Comparison of ENCODE assay signal across 8 cellular contexts in the genomic region with DNA sequence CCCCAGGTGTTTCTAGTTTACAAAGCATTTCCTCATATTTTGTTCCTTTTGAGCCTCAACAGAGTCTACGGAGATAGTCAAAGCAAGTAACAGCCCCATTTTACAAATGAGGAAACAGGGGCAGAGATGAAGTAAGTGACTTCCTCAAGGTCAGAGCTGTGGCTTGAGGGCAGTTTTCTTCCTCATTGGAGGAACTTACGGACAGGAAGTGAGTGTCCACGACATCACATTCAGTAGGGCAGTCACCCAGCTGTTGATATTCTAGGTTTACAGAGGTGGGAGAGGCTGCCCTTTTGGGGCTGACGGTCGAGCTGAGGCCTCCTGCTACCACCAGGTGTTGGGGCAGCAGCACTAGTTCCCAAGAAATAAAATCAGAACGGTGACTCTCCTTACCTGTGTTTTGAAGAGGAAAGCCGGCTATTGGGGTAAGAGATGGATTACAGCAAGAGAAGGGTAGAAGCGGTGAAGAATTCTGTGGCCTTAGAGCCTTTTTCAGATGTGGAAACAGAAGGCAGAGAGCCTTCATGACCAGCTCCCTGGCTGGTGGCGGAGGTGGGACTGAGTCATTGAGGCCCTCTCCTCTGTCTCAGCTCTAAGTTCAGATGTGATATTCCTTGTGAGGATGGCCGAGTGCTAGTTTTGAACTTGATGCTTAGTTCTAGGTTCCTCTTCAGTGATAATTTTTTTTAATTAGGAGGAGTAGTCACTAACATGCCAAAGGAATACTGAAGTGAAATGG. TPM values are rescaled to one million over a fixed set of nuclear protein-coding genes. Genes with fewer than 3 reads are reported as not detected.
DNase-seq lines count a peak whose midpoint lies in the region; TF ChIP-seq lines count a peak whose summit lies in the region.

No MANE protein-coding gene starts in this region.

- peaks cover 72% of the 10 kb centered on the region for H3K4me1 Mint-ChIP-seq in activated CD4-positive, alpha-beta T cell treated with anti-CD3 and anti-CD28 coated beads, Interleukin-2, amount 10 ng/mL, durations not matched to agents 24 days and 14 days
- H3K4me1 Mint-ChIP-seq in activated CD4-positive, alpha-beta T cell treated with anti-CD3 and anti-CD28 coated beads, Interleukin-2, amount 10 ng/mL, durations not matched to agents 7 days and 5 days = peaks cover 80% of the 10 kb centered on the region

- CTCF ChIA-PET in activated CD4-positive, alpha-beta T cell treated with anti-CD3 and anti-CD28 coated beads, Interleukin-2, amount 10 ng/mL, durations not matched to agents 7 days and 5 days (lab: Charles Lee) = interaction anchor here (1.2 to 1.5 kb wide), 2 partner anchors 22 to 26 kb away, joined by 3 read pairs; no protein-coding TSS in a partner anchor

- H3K9me3 Mint-ChIP-seq in activated CD4-positive, alpha-beta T cell treated with anti-CD3 and anti-CD28 coated beads, Interleukin-2, amount 10 ng/mL, durations not matched to agents 24 days and 14 days = no peaks in the 10 kb centered on the region
- no peaks in the 10 kb centered on the region for H3K9me3 Mint-ChIP-seq in activated CD4-positive, alpha-beta T cell treated with anti-CD3 and anti-CD28 coated beads, Interleukin-2, amount 10 ng/mL, durations not matched to agents 7 days and 5 days

- H3K27me3 Mint-ChIP-seq in activated CD4-positive, alpha-beta T cell treated with anti-CD3 and anti-CD28 coated beads, Interleukin-2, amount 10 ng/mL, durations not matched to agents 24 days and 14 days = no peaks in the 10 kb centered on the region
- no peaks in the 10 kb centered on the region for H3K27me3 Mint-ChIP-seq in activated CD4-positive, alpha-beta T cell treated with anti-CD3 and anti-CD28 coated beads, Interleukin-2, amount 10 ng/mL, durations not matched to agents 7 days and 5 days

- H3K27ac ChIP-seq in right atrium auricular region (peak overlapping the region; percentile 59 to 80), suprapubic skin (peak overlapping the region; percentile 45)

- TF ChIP-seq EP300 in suprapubic skin (IDR thresholded peaks at IDR 0.05) = no peak

- H3K27me3 ChIP-seq in right atrium auricular region (no peaks in the 10 kb centered on the region), suprapubic skin (no peaks in the 10 kb centered on the region)

- intact Hi-C loops in activated CD4-positive, alpha-beta T cell treated with anti-CD3 and anti-CD28 coated beads, Interleukin-2, amount 10 ng/mL, durations not matched to agents 24 days and 14 days (cut with micrococcal nuclease) = no loop called here

- no peak for TF ChIP-seq POLR2A in suprapubic skin (IDR thresholded peaks at IDR 0.05)

- H3K9me3 ChIP-seq in right atrium auricular region (no peaks in the 10 kb centered on the region), suprapubic skin (no peaks in the 10 kb centered on the region)

- no peaks in the 10 kb centered on the region for H3K36me3 ChIP-seq in right atrium auricular region
- no peaks in the 10 kb centered on the region for H3K36me3 ChIP-seq in suprapubic skin

- 82% methylated on average over 8 of the region's 10 CpGs for whole genome bisulfite sequencing in suprapubic skin

- H3K36me3 Mint-ChIP-seq in activated CD4-positive, alpha-beta T cell treated with anti-CD3 and anti-CD28 coated beads, Interleukin-2, amount 10 ng/mL, durations not matched to agents 24 days and 14 days (ENCODE audit: low read depth) = peaks cover 22% of the 10 kb centered on the region
- peaks cover 10% of the 10 kb centered on the region for H3K36me3 Mint-ChIP-seq in activated CD4-positive, alpha-beta T cell treated with anti-CD3 and anti-CD28 coated beads, Interleukin-2, amount 10 ng/mL, durations not matched to agents 7 days and 5 days (ENCODE audit: low read depth)

- POLR2A ChIA-PET in activated CD4-positive, alpha-beta T cell treated with anti-CD3 and anti-CD28 coated beads, Interleukin-2, amount 10 ng/mL, durations not matched to agents 7 days and 5 days (lab: Charles Lee) = no interaction called here

- H3K4me3 Mint-ChIP-seq in activated CD4-positive, alpha-beta T cell treated with anti-CD3 and anti-CD28 coated beads, Interleukin-2, amount 10 ng/mL, durations not matched to agents 24 days and 14 days = peak overlapping the region; percentile 6
- no peak overlapping the region for H3K4me3 Mint-ChIP-seq in activated CD4-positive, alpha-beta T cell treated with anti-CD3 and anti-CD28 coated beads, Interleukin-2, amount 10 ng/mL, durations not matched to agents 7 days and 5 days

- peak overlapping the region; percentile 80 for H3K27ac Mint-ChIP-seq in activated CD4-positive, alpha-beta T cell treated with anti-CD3 and anti-CD28 coated beads, Interleukin-2, amount 10 ng/mL, durations not matched to agents 24 days and 14 days
- H3K27ac Mint-ChIP-seq in activated CD4-positive, alpha-beta T cell treated with anti-CD3 and anti-CD28 coated beads, Interleukin-2, amount 10 ng/mL, durations not matched to agents 7 days and 5 days = no peak overlapping the region

- TF ChIP-seq CTCF in right atrium auricular region (IDR thresholded peaks at IDR 0.05) = no peak
- no peak for TF ChIP-seq CTCF in suprapubic skin (IDR thresholded peaks at IDR 0.05)

- peak; percentile 56 for DNase-seq in activated CD4-positive, alpha-beta T cell treated with anti-CD3 and anti-CD28 coated beads, Interleukin-2, amount 10 ng/mL, durations not matched to agents 24 days and 14 days
- DNase-seq in activated CD4-positive, alpha-beta T cell treated with anti-CD3 and anti-CD28 coated beads, Interleukin-2, amount 10 ng/mL, durations not matched to agents 7 days and 5 days = no peak
- peak; percentile 67 for DNase-seq in SKM-1 (lab: John Stamatoyannopoulos, UW; ENCODE audit: unreplicated experiment)
- no peak for DNase-seq in right atrium auricular region (ENCODE audit: low spot score)
- DNase-seq in suprapubic skin (ENCODE audit: low spot score in 2 of 2) = no peak
- DNase-seq in NCI-H748 treated with DMSO at 0.1 percent for 48 hours (lab: John Stamatoyannopoulos, UW) = no peak
- DNase-seq in NCI-H1105 (lab: John Stamatoyannopoulos, UW) = no peak
- DNase-seq in NCI-H1930 (lab: John Stamatoyannopoulos, UW) = no peak

- H3K4me3 ChIP-seq in right atrium auricular region = no peak overlapping the region
- no peak overlapping the region for H3K4me3 ChIP-seq in suprapubic skin

- H3K4me1 ChIP-seq in right atrium auricular region = peaks cover 0 to 80% of the 10 kb centered on the region in 2 donors
- peaks cover 92% of the 10 kb centered on the region for H3K4me1 ChIP-seq in suprapubic skin

RNA-seq across cellular contexts. Expression of a gene that starts 41.7 kb away (rescaled TPM):
- 73.4 and 78.9 TPM in 2 replicates for total RNA-seq in activated CD4-positive, alpha-beta T cell treated with anti-CD3 and anti-CD28 coated beads, Interleukin-2, amount 10 ng/mL, durations not matched to agents 24 days and 14 days
- total RNA-seq in activated CD4-positive, alpha-beta T cell treated with anti-CD3 and anti-CD28 coated beads, Interleukin-2, amount 10 ng/mL, durations not matched to agents 7 days and 5 days = 10 to 100 TPM; 42.6 to 45.0 TPM
- total RNA-seq in right atrium auricular region (10 to 100 TPM; 19.2 to 24.7 TPM), suprapubic skin (10 to 100 TPM; 45.1 to 60.4 (median 56.7) TPM)

Comparison
In these comparisons a context has a peak if more than half of its experiments do, and no peak if none do; other contexts are left out.
1. DNase-seq: peak in activated CD4-positive, alpha-beta T cell treated with anti-CD3 and anti-CD28 coated beads, Interleukin-2, amount 10 ng/mL, durations not matched to agents 24 days and 14 days (single experiment) and SKM-1 (single experiment); none in activated CD4-positive, alpha-beta T cell treated with anti-CD3 and anti-CD28 coated beads, Interleukin-2, amount 10 ng/mL, durations not matched to agents 7 days and 5 days (single experiment), right atrium auricular region (single experiment), suprapubic skin (0 of 2), NCI-H748 treated with DMSO at 0.1 percent for 48 hours (single experiment), NCI-H1105 (single experiment) and NCI-H1930 (0 of 2).